1 cellular context compared by ENCODE assay signal in genomic region chr19:31315621-31316011, GRCh38.
TF ChIP-seq lines count a peak whose summit lies in the region.

No MANE protein-coding gene starts in this region.

TF ChIP-seq in HEK293, 187 proteins besides CTCF, POLR2A, EP300 and RAD21 (continued from another document and continues in another):
- no peak for TF ChIP-seq PRDM10 (tag by site-specific recombination; IDR thresholded peaks at IDR 0.05)
- no peak for TF ChIP-seq KLF1 (tag by site-specific recombination; IDR thresholded peaks at IDR 0.05)
- no peak for TF ChIP-seq ZNF830 (tag by site-specific recombination; IDR thresholded peaks at IDR 0.05; ENCODE audit: low read depth)
- no peak for TF ChIP-seq ZNF645 (tag by site-specific recombination; IDR thresholded peaks at IDR 0.05)
- no peak for TF ChIP-seq ZNF19 (tag by site-specific recombination; IDR thresholded peaks at IDR 0.05; ENCODE audit: low read depth)
- TF ChIP-seq IKZF3 (tag by site-specific recombination; IDR thresholded peaks at IDR 0.05), result peak; percentile 11; the same call in 1 of the 2 replicates
- TF ChIP-seq TSHZ1 (tag by site-specific recombination; IDR thresholded peaks at IDR 0.05; ENCODE audit: borderline replicate concordance), result peak; percentile 85; the same call in 1 of the 2 replicates
- TF ChIP-seq ZNF629 (tag by site-specific recombination; IDR thresholded peaks at IDR 0.05), result peak; percentile 62
- no peak for TF ChIP-seq SCRT1 (tag by site-specific recombination; IDR thresholded peaks at IDR 0.05; ENCODE audit: borderline replicate concordance)
- TF ChIP-seq ZNF544 (tag by site-specific recombination; IDR thresholded peaks at IDR 0.05), result no peak
- TF ChIP-seq ZNF140 (tag by site-specific recombination; IDR thresholded peaks at IDR 0.05), result no peak
- TF ChIP-seq ZNF132 (tag by site-specific recombination; IDR thresholded peaks at IDR 0.05; ENCODE audit: borderline replicate concordance), result no peak
- peak; percentile 60; the same call in 1 of the 2 replicates for TF ChIP-seq ZNF664 (tag by site-specific recombination; IDR thresholded peaks at IDR 0.05)
- no peak for TF ChIP-seq ZNF791 (tag by site-specific recombination; IDR thresholded peaks at IDR 0.05)
- TF ChIP-seq SP2 (tag by site-specific recombination; IDR thresholded peaks at IDR 0.05), result no peak
- no peak for TF ChIP-seq ZNF292 (tag by site-specific recombination; IDR thresholded peaks at IDR 0.05; ENCODE audit: borderline replicate concordance, low read depth)
- TF ChIP-seq SP7 (tag by site-specific recombination; IDR thresholded peaks at IDR 0.05), result peak; percentile 52
- TF ChIP-seq ZNF777 (tag by site-specific recombination; IDR thresholded peaks at IDR 0.05; ENCODE audit: borderline replicate concordance), result no peak
- TF ChIP-seq ZNF76 (tag by site-specific recombination; IDR thresholded peaks at IDR 0.05; ENCODE audit: borderline replicate concordance, low read depth), result no peak
- no peak for TF ChIP-seq AEBP2 (tag by site-specific recombination; IDR thresholded peaks at IDR 0.05; ENCODE audit: borderline replicate concordance)
- TF ChIP-seq ZBTB6 (tag by site-specific recombination; IDR thresholded peaks at IDR 0.05), result no peak; the same call in 1 of the 2 replicates
- no peak for TF ChIP-seq ZNF639 (tag by site-specific recombination; IDR thresholded peaks at IDR 0.05)
- peak; percentile 98 for TF ChIP-seq PRDM6 (tag by site-specific recombination; IDR thresholded peaks at IDR 0.05)
- TF ChIP-seq ZSCAN23 (tag by site-specific recombination; IDR thresholded peaks at IDR 0.05), result no peak
- no peak for TF ChIP-seq ZNF302 (tag by site-specific recombination; IDR thresholded peaks at IDR 0.05; ENCODE audit: low read depth)
- TF ChIP-seq ZNF404 (tag by site-specific recombination; IDR thresholded peaks at IDR 0.05), result no peak
- no peak for TF ChIP-seq SALL2 (tag by site-specific recombination; IDR thresholded peaks at IDR 0.05; ENCODE audit: borderline replicate concordance)
- peak; percentile 90 for TF ChIP-seq ZEB2 (tag by site-specific recombination; IDR thresholded peaks at IDR 0.05)
- TF ChIP-seq ZBTB8A (tag by site-specific recombination; IDR thresholded peaks at IDR 0.05), result peak; percentile 56; the same call in 1 of the 2 replicates
- TF ChIP-seq ZBTB1 (tag by site-specific recombination; IDR thresholded peaks at IDR 0.05), result peak; percentile 68; the same call in 1 of the 2 replicates
- TF ChIP-seq ZNF311 (tag by site-specific recombination; IDR thresholded peaks at IDR 0.05; ENCODE audit: borderline replicate concordance), result no peak
- TF ChIP-seq ZNF18 (tag by site-specific recombination; IDR thresholded peaks at IDR 0.05), result no peak; the same call in 1 of the 2 replicates
- no peak; the same call in 1 of the 2 replicates for TF ChIP-seq OVOL3 (tag by site-specific recombination; IDR thresholded peaks at IDR 0.05)
- peak; percentile 83 for TF ChIP-seq HIC1 (tag by site-specific recombination; IDR thresholded peaks at IDR 0.05)
- TF ChIP-seq YY1 (tag by site-specific recombination; IDR thresholded peaks at IDR 0.05), result no peak
- no peak for TF ChIP-seq ZNF670 (tag by site-specific recombination; IDR thresholded peaks at IDR 0.05; ENCODE audit: low read depth)
- no peak for TF ChIP-seq ZNF488 (tag by site-specific recombination; IDR thresholded peaks at IDR 0.05)
- no peak for TF ChIP-seq ZNF501 (tag by site-specific recombination; IDR thresholded peaks at IDR 0.05)
- TF ChIP-seq ZNF701 (tag by site-specific recombination; IDR thresholded peaks at IDR 0.05), result no peak
- no peak for TF ChIP-seq ZNF785 (tag by site-specific recombination; IDR thresholded peaks at IDR 0.05)
